8 cellular contexts compared by ENCODE assay signal in the genomic region with DNA sequence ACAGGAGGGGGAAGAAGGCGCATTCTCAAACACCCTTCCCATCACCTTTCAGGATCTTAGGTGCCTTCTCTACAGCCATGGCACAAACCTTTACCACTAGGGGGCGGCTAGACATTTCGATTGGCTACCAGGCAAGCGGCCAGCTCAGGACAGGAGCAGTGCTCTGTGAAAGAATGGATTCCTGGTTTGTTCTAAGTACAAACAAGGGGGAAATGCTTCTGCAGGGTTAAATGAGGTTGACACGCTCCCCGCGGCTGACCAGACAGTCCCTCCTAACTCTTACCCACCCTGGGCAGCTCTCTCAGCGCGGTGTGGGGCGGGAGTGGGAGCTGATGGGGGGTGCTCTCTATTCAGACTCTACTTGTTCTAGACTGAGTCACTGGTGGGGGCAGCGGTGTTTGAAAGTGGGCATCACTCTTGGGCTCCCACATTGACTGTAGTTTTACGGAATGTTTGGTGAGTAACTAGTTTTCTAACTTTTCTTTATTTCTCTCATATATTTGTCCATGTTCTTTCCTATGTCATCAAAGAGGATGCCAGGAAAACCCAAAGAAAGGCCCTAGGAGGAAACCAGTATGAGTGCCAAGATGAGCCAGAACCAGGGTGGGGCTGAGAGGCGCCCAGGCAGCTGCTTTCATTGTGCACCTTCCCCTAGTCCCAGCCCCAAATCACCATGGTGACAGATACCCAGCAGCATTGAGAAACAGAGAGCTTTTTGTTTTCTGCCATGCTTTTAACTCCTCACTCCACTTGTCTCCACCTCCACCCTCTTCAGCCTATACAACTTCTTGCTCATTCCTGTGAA.
DNase-seq lines count a peak whose midpoint lies in the region; ATAC-seq, FAIRE-seq and TF ChIP-seq lines count a peak whose summit lies in the region.

No MANE protein-coding gene starts in this region.

- no peak overlapping the region for H3K27ac ChIP-seq in SK-N-SH (ENCODE audit: low read depth in 2 of 2, low read length in 1 of 2)

- no peak overlapping the region for H3K9ac ChIP-seq in SK-N-SH

- H3K9me3 ChIP-seq in SK-N-SH, result no peaks in the 10 kb centered on the region

- H4K20me1 ChIP-seq in SK-N-SH (ENCODE audit: insufficient read depth), result no peaks in the 10 kb centered on the region

- TF ChIP-seq EP300 in SK-N-SH (IDR thresholded peaks at IDR 0.05; ENCODE audit: borderline replicate concordance in 1 of 2, low read depth in 1 of 2, low read length in 1 of 2), result no peak

- FAIRE-seq in GM18507 (lab: Jason Lieb, UNC), result peak; percentile 74
- FAIRE-seq in bronchial epithelial cell (lab: Jason Lieb, UNC), result no peak

- H3K27me3 ChIP-seq in SK-N-SH (ENCODE audit: insufficient read depth) (no peaks in the 10 kb centered on the region; the same call in 1 of the 2 replicates), bronchial epithelial cell (ENCODE audit: control insufficient read depth, insufficient read depth, low read length) (peaks cover 3% of the 10 kb centered on the region)

- no peaks in the 10 kb centered on the region for H3F3A ChIP-seq in SK-N-SH (replicated peaks; ENCODE audit: insufficient read depth)

- WGBS in SK-N-SH (ENCODE audit: low lambda C conversion rate), result 40% methylated on average over 9 of the region's 13 CpGs

- H3K36me3 ChIP-seq in SK-N-SH (replicated peaks in 1 of 2; ENCODE audit: control insufficient read depth in 1 of 2, insufficient read depth in 2 of 2, low read length in 1 of 2), result no peaks in the 10 kb centered on the region
- no peaks in the 10 kb centered on the region for H3K36me3 ChIP-seq in bronchial epithelial cell (ENCODE audit: control insufficient read depth, insufficient read depth, low read length)

- ATAC-seq in HG02870 (IDR thresholded peaks at IDR 0.05; ENCODE audit: unreplicated experiment), result peak; percentile 94

- CTCF ChIA-PET in SK-N-SH (lab: Yijun Ruan, JAX), result interaction anchor here (0.6 to 4.9 kb wide), 36 partner anchors 9 to 600 kb away, joined by 3 to 43 read pairs (median 5); a partner anchor contains a TSS

- H2AFZ ChIP-seq in SK-N-SH (ENCODE audit: low read depth), result no peak overlapping the region

- H3K79me2 ChIP-seq in SK-N-SH (ENCODE audit: insufficient read depth), result no peaks in the 10 kb centered on the region

- DNase-seq in AG08396 (ENCODE audit: low spot score) (peak; percentile 68), GM18507 (ENCODE audit: extremely low spot score, insufficient read length, low read depth) (peak; percentile 9), NCI-H1417 (lab: John Stamatoyannopoulos, UW) (peak; percentile 65 to 83 (median 75)), SK-N-SH (peak; percentile 61), bronchial epithelial cell (ENCODE audit: low read depth) (peak; percentile 57), islet precursor cell (peak; percentile 89)
- peak; percentile 66 for DNase-seq in stimulated activated CD4-positive, alpha-beta T cell treated with anti-CD3 and anti-CD28 coated beads, Interleukin-15, amount 100 ng/mL, for 24 hours

- H3K4me2 ChIP-seq in SK-N-SH, result peak overlapping the region; percentile 34; the same call in 1 of the 2 replicates

- TF ChIP-seq CTCF in SK-N-SH (IDR thresholded peaks at IDR 0.05) (peak; percentile 84), bronchial epithelial cell (IDR thresholded peaks at IDR 0.05; ENCODE audit: insufficient read depth, low read length, severe bottlenecking) (peak; percentile 89)

- POLR2A ChIA-PET in SK-N-SH (lab: Yijun Ruan, JAX), result no interaction called here

- H3K9me2 ChIP-seq in SK-N-SH, result no peaks in the 10 kb centered on the region

- H3K4me3 ChIP-seq in SK-N-SH (ENCODE audit: low read depth in 2 of 2, low read length in 1 of 2) (no peak overlapping the region), bronchial epithelial cell (ENCODE audit: low read depth, low read length) (no peak overlapping the region)

- TF ChIP-seq RAD21 in SK-N-SH (IDR thresholded peaks at IDR 0.05; ENCODE audit: low read length), result peak; percentile 86

- H3K4me1 ChIP-seq in SK-N-SH (ENCODE audit: control insufficient read depth in 1 of 2, insufficient read depth in 2 of 2, low read depth in 1 of 2, low read length in 1 of 2), result no peaks in the 10 kb centered on the region; a peak in 1 of 4 replicates

TF ChIP-seq in SK-N-SH, 30 proteins besides CTCF, POLR2A, EP300 and RAD21:
- TF ChIP-seq SMC3 (IDR thresholded peaks at IDR 0.05; ENCODE audit: low read depth, low read length), result peak; percentile 79
- peak; percentile 46; the same call in 1 of the 2 replicates for TF ChIP-seq NFIC (IDR thresholded peaks at IDR 0.05; ENCODE audit: borderline replicate concordance)
- TF ChIP-seq TCF12 (IDR thresholded peaks at IDR 0.05), result no peak

Comparison
In these comparisons a context has a peak if more than half of its experiments do, and no peak if none do; other contexts are left out.
1. DNase-seq: peak in every context shown above with its lines; median percentile 89 in islet precursor cell; 75 in NCI-H1417; 68 in AG08396; 66 in stimulated activated CD4-positive, alpha-beta T cell treated with anti-CD3 and anti-CD28 coated beads, Interleukin-15, amount 100 ng/mL, for 24 hours; 61 in SK-N-SH; 57 in bronchial epithelial cell; 9 in GM18507.